In genomic region chr12:115597157-115597712, GRCh38 we compare ENCODE assay signal across 14 cellular contexts.
DNase-seq lines count a peak whose midpoint lies in the region; ATAC-seq, FAIRE-seq and TF ChIP-seq lines count a peak whose summit lies in the region.
"Had no signal": no experiment of that assay in that cellular context is flagged by ENCODE, and none has a peak within 500 bp of the region (broad histone marks: within the 10 kb centered on the region; RNA-seq: fewer than 3 reads in every experiment).

No MANE protein-coding gene starts in this region.

- H3K27ac Mint-ChIP-seq in activated CD4-positive, alpha-beta T cell treated with anti-CD3 and anti-CD28 coated beads for 36 hours = no peak overlapping the region
- H3K27ac Mint-ChIP-seq in CD8-positive, alpha-beta T cell = no peak overlapping the region
- H3K27ac Mint-ChIP-seq: naive B cell had no signal

- H3K23ac ChIP-seq in trophoblast cell (ENCODE audit: low read length) = no peak overlapping the region

- ATAC-seq in activated CD4-positive, alpha-beta T cell treated with anti-CD3 and anti-CD28 coated beads for 36 hours = peak; percentile 36
- ATAC-seq in K562 = no peak
- no peak for ATAC-seq in CD8-positive, alpha-beta T cell
- no peak for ATAC-seq in HG02884 (IDR thresholded peaks at IDR 0.05; ENCODE audit: unreplicated experiment)

- H3K4ac ChIP-seq in trophoblast cell (ENCODE audit: low read depth, low read length) = no peak overlapping the region

- H4K91ac ChIP-seq in trophoblast cell (ENCODE audit: low read depth, low read length) = no peak overlapping the region

- H3K36me3 ChIP-seq in K562 (ENCODE audit: control insufficient read depth, insufficient read depth, low read length) (no peaks in the 10 kb centered on the region), trophoblast cell (ENCODE audit: control insufficient read depth in 1 of 2, insufficient read depth in 2 of 2, low read length in 2 of 2) (no peaks in the 10 kb centered on the region)
- no peaks in the 10 kb centered on the region for H3K36me3 ChIP-seq in CD8-positive, alpha-beta T cell (ENCODE audit: insufficient read depth, low read length)

- no peak overlapping the region for H2BK120ac ChIP-seq in trophoblast cell (ENCODE audit: insufficient read depth, low read length, poor library complexity)

- H4K20me1 ChIP-seq in K562 (replicated peaks; ENCODE audit: control insufficient read depth, insufficient read depth, low read length) = no peaks in the 10 kb centered on the region

- no peak for TF ChIP-seq POLR2A in K562 (conservative IDR thresholded peaks at IDR 0.05)

- H3K4me2 ChIP-seq in K562 (ENCODE audit: insufficient read depth, low read length) (no peak overlapping the region), trophoblast cell (ENCODE audit: low read length) (no peak overlapping the region)

- no peak overlapping the region for H3K18ac ChIP-seq in trophoblast cell (ENCODE audit: low read length)

- H3K9me3 Mint-ChIP-seq in activated CD4-positive, alpha-beta T cell treated with anti-CD3 and anti-CD28 coated beads for 36 hours (ENCODE audit: low read depth) = peaks cover 5% of the 10 kb centered on the region
- peaks cover 8% of the 10 kb centered on the region for H3K9me3 Mint-ChIP-seq in CD8-positive, alpha-beta T cell

- WGBS in K562 (ENCODE audit: insufficient coverage, low coverage, missing lambda C conversion rate) = 3% methylated on average over 2 of the region's 3 CpGs
- no CpG with 5 or more reads among the region's 3 CpGs for WGBS in trophoblast cell (ENCODE audit: extremely low coverage, insufficient coverage, insufficient read length)

- no peaks in the 10 kb centered on the region for H3K79me1 ChIP-seq in trophoblast cell (ENCODE audit: low read length)

- TF ChIP-seq RAD21 in K562 (CRISPR knock-in tag; conservative IDR thresholded peaks at IDR 0.05 in 1 of 2, IDR thresholded peaks at IDR 0.05 in 1 of 2) = no peak

- H3K27ac ChIP-seq in K562 (ENCODE audit: extremely low read depth, low read depth, low read length) (no peak overlapping the region), trophoblast cell (ENCODE audit: low read depth, low read length) (no peak overlapping the region)
- no peak overlapping the region for H3K27ac ChIP-seq in CD8-positive, alpha-beta T cell (ENCODE audit: low read depth, low read length)

- CTCF ChIA-PET in activated CD4-positive, alpha-beta T cell treated with anti-CD3 and anti-CD28 coated beads for 36 hours (lab: Charles Lee) = no interaction called here
- CTCF ChIA-PET in K562 (lab: Yijun Ruan, JAX; ENCODE audit: low intra/inter-chr PET ratio) = no interaction called here
- CTCF ChIA-PET in CD8-positive, alpha-beta T cell (lab: Charles Lee) = no interaction called here

- H4K8ac ChIP-seq in trophoblast cell (ENCODE audit: low read depth, low read length) = no peak overlapping the region

- FAIRE-seq in K562 (lab: Jason Lieb, UNC) = no peak

- no peaks in the 10 kb centered on the region for H3K4me1 Mint-ChIP-seq in activated CD4-positive, alpha-beta T cell treated with anti-CD3 and anti-CD28 coated beads for 36 hours
- H3K4me1 Mint-ChIP-seq in CD8-positive, alpha-beta T cell (ENCODE audit: low read depth) = no peaks in the 10 kb centered on the region

- intact Hi-C loops in activated CD4-positive, alpha-beta T cell treated with anti-CD3 and anti-CD28 coated beads for 36 hours (cut with DNase I, micrococcal nuclease) = no loop called here
- intact Hi-C loops in K562 (cut with micrococcal nuclease) = no loop called here
- intact Hi-C loops in CD8-positive, alpha-beta T cell (cut with DNase I, micrococcal nuclease) = no loop called here

- H2BK5ac ChIP-seq in trophoblast cell (ENCODE audit: low read depth, low read length, poor library complexity) = no peak overlapping the region

- H3K9me3 ChIP-seq in K562 (replicated peaks; ENCODE audit: control insufficient read depth, insufficient read depth, low read depth, low read length) (no peaks in the 10 kb centered on the region), trophoblast cell (ENCODE audit: insufficient read depth, low read depth, low read length) (no peaks in the 10 kb centered on the region)
- no peaks in the 10 kb centered on the region for H3K9me3 ChIP-seq in CD8-positive, alpha-beta T cell (ENCODE audit: low read length)

- in situ Hi-C loops in K562 (cut with MboI) = no loop called here

- no peak overlapping the region for H2AK5ac ChIP-seq in trophoblast cell (ENCODE audit: low read length)

- H4K12ac ChIP-seq in trophoblast cell (ENCODE audit: low read depth, low read length) = no peak overlapping the region

- H2AFZ ChIP-seq in K562 (ENCODE audit: low read depth, low read length) (no peak overlapping the region), trophoblast cell (ENCODE audit: insufficient read depth, low read length, poor library complexity) (no peak overlapping the region)

- no peak overlapping the region for H3K14ac ChIP-seq in trophoblast cell (ENCODE audit: low read length)

- TF ChIP-seq CTCF in K562 (IDR thresholded peaks at IDR 0.05 in 2 of 3, conservative IDR thresholded peaks at IDR 0.05 in 1 of 3; ENCODE audit: insufficient read depth in 2 of 3, low read depth in 1 of 3, low read length in 3 of 3) = no peak
- no peak for TF ChIP-seq CTCF in CD8-positive, alpha-beta T cell (IDR thresholded peaks at IDR 0.05)

- H3K27me3 Mint-ChIP-seq in activated CD4-positive, alpha-beta T cell treated with anti-CD3 and anti-CD28 coated beads for 36 hours = peaks cover 20% of the 10 kb centered on the region
- H3K27me3 Mint-ChIP-seq in CD8-positive, alpha-beta T cell (ENCODE audit: low read depth) = peaks cover 28% of the 10 kb centered on the region

- no peak overlapping the region for H3K4me3 Mint-ChIP-seq in activated CD4-positive, alpha-beta T cell treated with anti-CD3 and anti-CD28 coated beads for 36 hours
- no peak overlapping the region for H3K4me3 Mint-ChIP-seq in CD8-positive, alpha-beta T cell
- H3K4me3 Mint-ChIP-seq: naive B cell had no signal

- no peak overlapping the region for H3K9ac ChIP-seq in K562 (ENCODE audit: insufficient read depth in 1 of 2, low read depth in 2 of 2, low read length in 2 of 2)
- no peak overlapping the region for H3K9ac ChIP-seq in trophoblast cell (ENCODE audit: low read length)

- H3K27me3 ChIP-seq in K562 (ENCODE audit: control insufficient read depth in 2 of 2, insufficient read depth in 2 of 2, low read length in 2 of 2) (peaks cover 0 to 11% of the 10 kb centered on the region in 2 experiments; a peak in 2 of 5 replicates), trophoblast cell (ENCODE audit: insufficient read depth, low read length) (no peaks in the 10 kb centered on the region)
- no peaks in the 10 kb centered on the region for H3K27me3 ChIP-seq in CD8-positive, alpha-beta T cell (ENCODE audit: insufficient read depth, low read length)

- no peaks in the 10 kb centered on the region for H3K9me1 ChIP-seq in K562 (ENCODE audit: control insufficient read depth, insufficient read depth, low read length)

- H3K4me3 ChIP-seq in K562 (no peak overlapping the region), trophoblast cell (ENCODE audit: low read depth, low read length) (no peak overlapping the region)
- no peak overlapping the region for H3K4me3 ChIP-seq in CD8-positive, alpha-beta T cell (ENCODE audit: low read depth, low read length)

- BruUV-seq in K562 (replicated peaks; lab: Mats Ljungman, UMichigan) = no TSS peak

- DNase-seq in activated CD4-positive, alpha-beta T cell treated with anti-CD3 and anti-CD28 coated beads for 36 hours = peak; percentile 21
- DNase-seq in activated CD4-positive, alpha-beta T cell treated with anti-CD3 and anti-CD28 coated beads for 4 hours = no peak
- DNase-seq in LHCN-M2 (ENCODE audit: low read depth) (peak; percentile 8), K562 (ENCODE audit: extremely low read depth in 1 of 4, low spot score in 3 of 4) (peak; percentile 9 to 28 (median 23)), trophoblast cell (peak; percentile 62 to 77), NCI-H1694 (lab: John Stamatoyannopoulos, UW) (no peak)
- DNase-seq in CD8-positive, alpha-beta T cell = no peak
- DNase-seq: ACHN; activated CD4-positive, alpha-beta T cell treated with anti-CD3 and anti-CD28 coated beads, Interleukin-2, amount 50 U/mL, for 48 hours; effector memory CD4-positive, alpha-beta T cell; GF-D8; naive B cell; NCI-H524 had no signal

- POLR2A ChIA-PET in activated CD4-positive, alpha-beta T cell treated with anti-CD3 and anti-CD28 coated beads for 36 hours (lab: Charles Lee) = no interaction called here
- POLR2A ChIA-PET in K562 (lab: Yijun Ruan, JAX) = interaction anchor here (0.6 kb wide), 2 partner anchors 141 to 225 kb away, joined by 3 to 4 read pairs; no protein-coding TSS in a partner anchor
- POLR2A ChIA-PET in CD8-positive, alpha-beta T cell (lab: Charles Lee) = no interaction called here

- H3K79me2 ChIP-seq in K562 (ENCODE audit: control insufficient read depth, insufficient read depth, low read length) = no peaks in the 10 kb centered on the region
- H3K79me2 ChIP-seq in trophoblast cell (ENCODE audit: control insufficient read depth, insufficient read depth, low read length, poor library complexity) = no peaks in the 10 kb centered on the region

- TF ChIP-seq EP300 in K562 (IDR thresholded peaks at IDR 0.05; ENCODE audit: low read length) = no peak

- no peak overlapping the region for H2BK12ac ChIP-seq in trophoblast cell (ENCODE audit: low read length)

- no peaks in the 10 kb centered on the region for H3K36me3 Mint-ChIP-seq in activated CD4-positive, alpha-beta T cell treated with anti-CD3 and anti-CD28 coated beads for 36 hours (ENCODE audit: low read depth)
- H3K36me3 Mint-ChIP-seq in CD8-positive, alpha-beta T cell = no peaks in the 10 kb centered on the region

- H3K4me1 ChIP-seq in K562 (replicated peaks in 1 of 2; ENCODE audit: control insufficient read depth in 2 of 2, insufficient read depth in 2 of 2, low read length in 2 of 2) (no peaks in the 10 kb centered on the region), trophoblast cell (ENCODE audit: control insufficient read depth in 1 of 2, insufficient read depth in 2 of 2, low read length in 2 of 2) (no peaks in the 10 kb centered on the region)
- H3K4me1 ChIP-seq in CD8-positive, alpha-beta T cell (ENCODE audit: insufficient read depth, low read length) = no peaks in the 10 kb centered on the region

TF ChIP-seq in K562, 482 proteins besides CTCF, POLR2A, EP300 and RAD21 (continues in another document):
- peak; percentile 75; the same call in 1 of the 2 replicates for TF ChIP-seq HMBOX1 (IDR thresholded peaks at IDR 0.05)
- no peak for TF ChIP-seq TCFL5 (CRISPR knock-in tag; conservative IDR thresholded peaks at IDR 0.05)

Comparison
In these comparisons a context has a peak if more than half of its experiments do, and no peak if none do; other contexts are left out.
1. DNase-seq: peak in activated CD4-positive, alpha-beta T cell treated with anti-CD3 and anti-CD28 coated beads for 36 hours (single experiment), LHCN-M2 (single experiment), K562 (4 of 4) and trophoblast cell (2 of 2); none in activated CD4-positive, alpha-beta T cell treated with anti-CD3 and anti-CD28 coated beads for 4 hours (0 of 2), NCI-H1694 (single experiment) and CD8-positive, alpha-beta T cell (0 of 7).